Comparison of ENCODE assay signal across 10 cellular contexts in the genomic region with DNA sequence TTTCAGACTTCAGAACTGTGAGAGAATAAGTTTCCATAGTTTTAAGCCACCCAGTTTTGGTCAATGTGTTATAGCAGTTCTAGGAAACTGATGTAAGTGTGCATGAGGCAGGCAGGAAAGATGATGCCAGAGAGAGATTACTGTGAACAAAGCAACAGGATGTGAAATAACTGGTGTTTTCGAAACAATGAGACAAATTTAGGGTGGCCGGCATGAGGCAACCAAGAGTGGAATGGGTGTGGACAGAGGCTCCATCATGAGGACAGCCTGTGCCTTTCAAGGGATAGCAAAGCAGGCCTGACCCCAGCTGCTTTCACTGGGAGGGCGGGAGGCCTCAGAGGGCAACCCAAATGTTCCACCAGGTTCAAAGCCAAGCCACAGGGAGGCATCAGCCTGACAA.
DNase-seq lines count a peak whose midpoint lies in the region; ATAC-seq and TF ChIP-seq lines count a peak whose summit lies in the region.
"Had no signal": no experiment of that assay in that cellular context is flagged by ENCODE, and none has a peak within 500 bp of the region (broad histone marks: within the 10 kb centered on the region; RNA-seq: fewer than 3 reads in every experiment).

No MANE protein-coding gene starts in this region.

- H3K36me3 ChIP-seq in DND-41 (ENCODE audit: insufficient read depth, low read length) (peaks cover 31% of the 10 kb centered on the region), SK-N-SH (replicated peaks in 1 of 2; ENCODE audit: control insufficient read depth in 1 of 2, insufficient read depth in 2 of 2, low read length in 1 of 2) (no peaks in the 10 kb centered on the region)

- no peak for TF ChIP-seq RAD21 in SK-N-SH (IDR thresholded peaks at IDR 0.05; ENCODE audit: low read length)

- no peaks in the 10 kb centered on the region for H4K20me1 ChIP-seq in DND-41 (ENCODE audit: insufficient read depth, low read length)
- no peaks in the 10 kb centered on the region for H4K20me1 ChIP-seq in SK-N-SH (ENCODE audit: insufficient read depth)

- 31% methylated on average over 3 of the region's 3 CpGs for WGBS in SK-N-SH (ENCODE audit: low lambda C conversion rate)

- H3K4me1 ChIP-seq in DND-41 (ENCODE audit: insufficient read depth, low read length) (peaks cover 48% of the 10 kb centered on the region), SK-N-SH (ENCODE audit: control insufficient read depth in 1 of 2, insufficient read depth in 2 of 2, low read depth in 1 of 2, low read length in 1 of 2) (no peaks in the 10 kb centered on the region; a peak in 1 of 4 replicates)

- POLR2A ChIA-PET in RWPE1 (lab: Yijun Ruan, JAX; ENCODE audit: low non-redundant PET) (no interaction called here), SK-N-SH (lab: Yijun Ruan, JAX) (no interaction called here)

- H3K9me2 ChIP-seq in SK-N-SH: no peaks in the 10 kb centered on the region

- H3F3A ChIP-seq in SK-N-SH (replicated peaks; ENCODE audit: insufficient read depth): no peaks in the 10 kb centered on the region

- H3K9ac ChIP-seq in DND-41 (ENCODE audit: low read depth, low read length) (peak overlapping the region; percentile 24; the same call in 1 of the 2 replicates), SK-N-SH (no peak overlapping the region)

- H3K79me2 ChIP-seq in DND-41 (ENCODE audit: insufficient read depth, low read length) (peaks cover 49% of the 10 kb centered on the region), SK-N-SH (ENCODE audit: insufficient read depth) (no peaks in the 10 kb centered on the region)

- DNase-seq in DND-41: peak; percentile 59
- DNase-seq in RWPE1 (ENCODE audit: low spot score): peak; percentile 10
- peak; percentile 80 to 92 for DNase-seq in cardiac fibroblast (ENCODE audit: low read depth in 2 of 2)
- DNase-seq in lung microvascular endothelial cell (ENCODE audit: low read depth in 2 of 2): peak; percentile 88 to 93
- DNase-seq in ureter (ENCODE audit: low spot score): no peak
- no peak for DNase-seq in SK-N-SH
- DNase-seq: DMS153, NCI-H526 had no signal

- H3K9me3 ChIP-seq in DND-41 (ENCODE audit: insufficient read depth, low read length, severe bottlenecking) (no peaks in the 10 kb centered on the region), SK-N-SH (no peaks in the 10 kb centered on the region)

- no peak overlapping the region for H2AFZ ChIP-seq in DND-41 (ENCODE audit: low read depth, low read length)
- H2AFZ ChIP-seq in SK-N-SH (ENCODE audit: low read depth): no peak overlapping the region

- peak; percentile 10 for TF ChIP-seq CTCF in DND-41 (IDR thresholded peaks at IDR 0.05; ENCODE audit: borderline replicate concordance, extremely low read depth, low read length, poor library complexity, severe bottlenecking)
- TF ChIP-seq CTCF in RWPE1 (conservative IDR thresholded peaks at IDR 0.05; ENCODE audit: low read depth): no peak
- TF ChIP-seq CTCF in cardiac fibroblast (IDR thresholded peaks at IDR 0.05; ENCODE audit: low read depth, low read length): no peak
- no peak for TF ChIP-seq CTCF in SK-N-SH (IDR thresholded peaks at IDR 0.05)

- H3K27ac ChIP-seq in DND-41 (ENCODE audit: low read length) (peak overlapping the region; percentile 77), RWPE1 (peak overlapping the region; percentile 71), SK-N-SH (ENCODE audit: low read depth in 2 of 2, low read length in 1 of 2) (no peak overlapping the region)

- ATAC-seq in DND-41 (ENCODE audit: insufficient read depth, low read depth) (peak; percentile 13; the same call in 2 of the 3 replicates), HG02588 (IDR thresholded peaks at IDR 0.05; ENCODE audit: unreplicated experiment) (no peak), GM18858 (IDR thresholded peaks at IDR 0.05; ENCODE audit: unreplicated experiment) (no peak)

- no peak overlapping the region for H3K4me2 ChIP-seq in DND-41 (ENCODE audit: insufficient read depth, low read length)
- H3K4me2 ChIP-seq in SK-N-SH: no peak overlapping the region

- H3K4me3 ChIP-seq in DND-41 (ENCODE audit: low read depth in 1 of 2, low read length in 2 of 2) (no peak overlapping the region), cardiac fibroblast (replicated peaks in 1 of 2; ENCODE audit: low read depth in 2 of 2, low read length in 2 of 2) (no peak overlapping the region), SK-N-SH (ENCODE audit: low read depth in 2 of 2, low read length in 1 of 2) (no peak overlapping the region)

- no peaks in the 10 kb centered on the region for H3K27me3 ChIP-seq in DND-41 (ENCODE audit: insufficient read depth, low read length, poor library complexity)
- no peaks in the 10 kb centered on the region; the same call in 1 of the 2 replicates for H3K27me3 ChIP-seq in SK-N-SH (ENCODE audit: insufficient read depth)

- CTCF ChIA-PET in RWPE1 (lab: Yijun Ruan, JAX) (no interaction called here), SK-N-SH (lab: Yijun Ruan, JAX) (interaction anchor here (1.1 to 1.3 kb wide), 2 partner anchors 10 to 481 kb away, joined by 3 to 4 read pairs; no protein-coding TSS in a partner anchor)

- no peak for TF ChIP-seq EP300 in SK-N-SH (IDR thresholded peaks at IDR 0.05; ENCODE audit: borderline replicate concordance in 1 of 2, low read depth in 1 of 2, low read length in 1 of 2)

TF ChIP-seq in SK-N-SH, 30 proteins besides CTCF, POLR2A, EP300 and RAD21 (continues in another document):
- no peak for TF ChIP-seq MXI1 (IDR thresholded peaks at IDR 0.05; ENCODE audit: low read depth, low read length)
- TF ChIP-seq TEAD4 (IDR thresholded peaks at IDR 0.05; ENCODE audit: borderline replicate concordance, insufficient read depth): no peak
- TF ChIP-seq, protein P1, sequence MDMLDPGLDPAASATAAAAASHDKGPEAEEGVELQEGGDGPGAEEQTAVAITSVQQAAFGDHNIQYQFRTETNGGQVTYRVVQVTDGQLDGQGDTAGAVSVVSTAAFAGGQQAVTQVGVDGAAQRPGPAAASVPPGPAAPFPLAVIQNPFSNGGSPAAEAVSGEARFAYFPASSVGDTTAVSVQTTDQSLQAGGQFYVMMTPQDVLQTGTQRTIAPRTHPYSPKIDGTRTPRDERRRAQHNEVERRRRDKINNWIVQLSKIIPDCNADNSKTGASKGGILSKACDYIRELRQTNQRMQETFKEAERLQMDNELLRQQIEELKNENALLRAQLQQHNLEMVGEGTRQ (IDR thresholded peaks at IDR 0.05; ENCODE audit: borderline replicate concordance, low read depth, low read length): no peak
- TF ChIP-seq FOXJ3 (CRISPR knock-in tag; IDR thresholded peaks at IDR 0.05): no peak
- no peak for TF ChIP-seq EZH2phosphoT487 (IDR thresholded peaks at IDR 0.05; ENCODE audit: borderline replicate concordance, low read depth)
- no peak for TF ChIP-seq TAF1 (IDR thresholded peaks at IDR 0.05; ENCODE audit: borderline replicate concordance, low read depth, low read length)
- no peak for TF ChIP-seq CHD2 (IDR thresholded peaks at IDR 0.05; ENCODE audit: low read length, partially characterized antibody)
- no peak for TF ChIP-seq RCOR1 (IDR thresholded peaks at IDR 0.05; ENCODE audit: low read length)
- no peak for TF ChIP-seq NFIC (IDR thresholded peaks at IDR 0.05; ENCODE audit: borderline replicate concordance)
- TF ChIP-seq, protein P2, sequence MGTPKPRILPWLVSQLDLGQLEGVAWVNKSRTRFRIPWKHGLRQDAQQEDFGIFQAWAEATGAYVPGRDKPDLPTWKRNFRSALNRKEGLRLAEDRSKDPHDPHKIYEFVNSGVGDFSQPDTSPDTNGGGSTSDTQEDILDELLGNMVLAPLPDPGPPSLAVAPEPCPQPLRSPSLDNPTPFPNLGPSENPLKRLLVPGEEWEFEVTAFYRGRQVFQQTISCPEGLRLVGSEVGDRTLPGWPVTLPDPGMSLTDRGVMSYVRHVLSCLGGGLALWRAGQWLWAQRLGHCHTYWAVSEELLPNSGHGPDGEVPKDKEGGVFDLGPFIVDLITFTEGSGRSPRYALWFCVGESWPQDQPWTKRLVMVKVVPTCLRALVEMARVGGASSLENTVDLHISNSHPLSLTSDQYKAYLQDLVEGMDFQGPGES (IDR thresholded peaks at IDR 0.05; ENCODE audit: low read depth, low read length): no peak
- TF ChIP-seq FOXM1 (IDR thresholded peaks at IDR 0.05; ENCODE audit: low read depth): no peak
- TF ChIP-seq, protein P3, sequence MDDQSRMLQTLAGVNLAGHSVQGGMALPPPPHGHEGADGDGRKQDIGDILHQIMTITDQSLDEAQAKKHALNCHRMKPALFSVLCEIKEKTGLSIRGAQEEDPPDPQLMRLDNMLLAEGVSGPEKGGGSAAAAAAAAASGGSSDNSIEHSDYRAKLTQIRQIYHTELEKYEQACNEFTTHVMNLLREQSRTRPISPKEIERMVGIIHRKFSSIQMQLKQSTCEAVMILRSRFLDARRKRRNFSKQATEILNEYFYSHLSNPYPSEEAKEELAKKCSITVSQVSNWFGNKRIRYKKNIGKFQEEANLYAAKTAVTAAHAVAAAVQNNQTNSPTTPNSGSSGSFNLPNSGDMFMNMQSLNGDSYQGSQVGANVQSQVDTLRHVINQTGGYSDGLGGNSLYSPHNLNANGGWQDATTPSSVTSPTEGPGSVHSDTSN (IDR thresholded peaks at IDR 0.05): no peak
- no peak for TF ChIP-seq GATA2 (CRISPR knock-in tag; IDR thresholded peaks at IDR 0.05)
- TF ChIP-seq FOSL2 (IDR thresholded peaks at IDR 0.05; ENCODE audit: borderline replicate concordance, low read depth): no peak
- TF ChIP-seq, protein P4, sequence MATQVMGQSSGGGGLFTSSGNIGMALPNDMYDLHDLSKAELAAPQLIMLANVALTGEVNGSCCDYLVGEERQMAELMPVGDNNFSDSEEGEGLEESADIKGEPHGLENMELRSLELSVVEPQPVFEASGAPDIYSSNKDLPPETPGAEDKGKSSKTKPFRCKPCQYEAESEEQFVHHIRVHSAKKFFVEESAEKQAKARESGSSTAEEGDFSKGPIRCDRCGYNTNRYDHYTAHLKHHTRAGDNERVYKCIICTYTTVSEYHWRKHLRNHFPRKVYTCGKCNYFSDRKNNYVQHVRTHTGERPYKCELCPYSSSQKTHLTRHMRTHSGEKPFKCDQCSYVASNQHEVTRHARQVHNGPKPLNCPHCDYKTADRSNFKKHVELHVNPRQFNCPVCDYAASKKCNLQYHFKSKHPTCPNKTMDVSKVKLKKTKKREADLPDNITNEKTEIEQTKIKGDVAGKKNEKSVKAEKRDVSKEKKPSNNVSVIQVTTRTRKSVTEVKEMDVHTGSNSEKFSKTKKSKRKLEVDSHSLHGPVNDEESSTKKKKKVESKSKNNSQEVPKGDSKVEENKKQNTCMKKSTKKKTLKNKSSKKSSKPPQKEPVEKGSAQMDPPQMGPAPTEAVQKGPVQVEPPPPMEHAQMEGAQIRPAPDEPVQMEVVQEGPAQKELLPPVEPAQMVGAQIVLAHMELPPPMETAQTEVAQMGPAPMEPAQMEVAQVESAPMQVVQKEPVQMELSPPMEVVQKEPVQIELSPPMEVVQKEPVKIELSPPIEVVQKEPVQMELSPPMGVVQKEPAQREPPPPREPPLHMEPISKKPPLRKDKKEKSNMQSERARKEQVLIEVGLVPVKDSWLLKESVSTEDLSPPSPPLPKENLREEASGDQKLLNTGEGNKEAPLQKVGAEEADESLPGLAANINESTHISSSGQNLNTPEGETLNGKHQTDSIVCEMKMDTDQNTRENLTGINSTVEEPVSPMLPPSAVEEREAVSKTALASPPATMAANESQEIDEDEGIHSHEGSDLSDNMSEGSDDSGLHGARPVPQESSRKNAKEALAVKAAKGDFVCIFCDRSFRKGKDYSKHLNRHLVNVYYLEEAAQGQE (IDR thresholded peaks at IDR 0.05; ENCODE audit: low read depth, low read length): no peak

Comparison
In these comparisons a context has a peak if more than half of its experiments do, and no peak if none do; other contexts are left out.
1. DNase-seq: peak in DND-41 (single experiment), RWPE1 (single experiment), cardiac fibroblast (2 of 2) and lung microvascular endothelial cell (2 of 2); none in ureter (single experiment) and SK-N-SH (single experiment).
2. H3K27ac ChIP-seq: peak in DND-41 (single experiment) and RWPE1 (single experiment); none in SK-N-SH (0 of 2).